In genomic region chr13:112894673-112895481, GRCh38 we compare ENCODE assay signal across 8 cellular contexts.
A peak's percentile ranks its signal among the peaks of the same experiment; 100 is the strongest.
DNase-seq lines count a peak whose midpoint lies in the region; ATAC-seq and TF ChIP-seq lines count a peak whose summit lies in the region.

No MANE protein-coding gene starts in this region.

- no peaks in the 10 kb centered on the region for H3K27me3 ChIP-seq in Panc1 (ENCODE audit: control insufficient read depth, insufficient read depth, low read length)

- H3K4me3 ChIP-seq in Panc1 (ENCODE audit: low read depth in 2 of 2, low read length in 2 of 2), result peak overlapping the region in 1 of 2 experiments; percentile 27; a peak in 2 of 4 replicates

- in situ Hi-C loops in Panc1 (cut with HindIII; ENCODE audit: low pct_unique_long_range_greater_than_20kb, low sequenced_read_pairs), result no loop called here

- H3K9me3 ChIP-seq in Panc1 (ENCODE audit: control insufficient read depth, insufficient read depth, low read depth, low read length), result no peaks in the 10 kb centered on the region

- POLR2A ChIA-PET in Panc1 (lab: Charles Lee), result interaction anchor here (0.6 kb wide), 1 partner anchor 20 kb away, joined by 3 read pairs; no protein-coding TSS in a partner anchor

- no peaks in the 10 kb centered on the region for H3K36me3 ChIP-seq in Panc1 (ENCODE audit: control insufficient read depth, insufficient read depth, low read length)

- intact Hi-C loops in Panc1 (cut with micrococcal nuclease; ENCODE audit: unreplicated experiment) (no loop called here), left ventricle myocardium superior (cut with micrococcal nuclease) (no loop called here)

- CTCF ChIA-PET in Panc1 (lab: Charles Lee), result no interaction called here

- H3K4me1 ChIP-seq in Panc1 (ENCODE audit: control insufficient read depth, insufficient read depth, low read length), result no peaks in the 10 kb centered on the region

- H3K27ac ChIP-seq in Panc1 (ENCODE audit: low read length), result no peak overlapping the region

- BruUV-seq in Panc1 (replicated peaks; lab: Mats Ljungman, UMichigan), result no TSS peak

- TF ChIP-seq CTCF in Panc1 (IDR thresholded peaks at IDR 0.05) (no peak), omental fat pad (IDR thresholded peaks at IDR 0.05) (no peak)

- ATAC-seq in GM19023 (IDR thresholded peaks at IDR 0.05; ENCODE audit: unreplicated experiment) (peak; percentile 15), Panc1 (0 out of 2 replicates have a peak, but pooled peaks have one; percentile 40), left ventricle myocardium superior (peak; percentile 3), omental fat pad (ENCODE audit: low FRiP score) (no peak), GM18858 (IDR thresholded peaks at IDR 0.05; ENCODE audit: unreplicated experiment) (no peak), HG02759 (IDR thresholded peaks at IDR 0.05; ENCODE audit: unreplicated experiment) (no peak)

- no peak for DNase-seq in Panc1 (ENCODE audit: low read depth, low spot score)
- peak; percentile 46 for DNase-seq in left ventricle myocardium superior
- peak; percentile 66 for DNase-seq in retina
- DNase-seq in NCI-H1930 (lab: John Stamatoyannopoulos, UW), result no peak
- no peak for DNase-seq in omental fat pad (ENCODE audit: low spot score)

Comparison
In these comparisons a context has a peak if more than half of its experiments do, and no peak if none do; other contexts are left out.
1. ATAC-seq: peak in GM19023 (single experiment), Panc1 (single experiment) and left ventricle myocardium superior (single experiment); none in omental fat pad (single experiment), GM18858 (single experiment) and HG02759 (single experiment).
2. DNase-seq: peak in left ventricle myocardium superior (single experiment) and retina (single experiment); none in Panc1 (single experiment), NCI-H1930 (0 of 2) and omental fat pad (single experiment).